In genomic region chr9:1490341-1491115, GRCh38 we compare ENCODE assay signal across 11 cellular contexts.
DNase-seq lines count a peak whose midpoint lies in the region; ATAC-seq and TF ChIP-seq lines count a peak whose summit lies in the region.
"Had no signal": no experiment of that assay in that cellular context is flagged by ENCODE, and none has a peak within 500 bp of the region (broad histone marks: within the 10 kb centered on the region; RNA-seq: fewer than 3 reads in every experiment).

No MANE protein-coding gene starts in this region.

- TF ChIP-seq CTCF in fibroblast of mammary gland (conservative IDR thresholded peaks at IDR 0.05; ENCODE audit: control insufficient read depth, insufficient read depth, low read depth, low read length) (no peak), osteoblast (IDR thresholded peaks at IDR 0.05; ENCODE audit: extremely low read depth, low read depth, low read length) (no peak), Calu3 (IDR thresholded peaks at IDR 0.05; ENCODE audit: unreplicated experiment) (no peak)

- peak; percentile 59 for DNase-seq in fibroblast of mammary gland (ENCODE audit: low read depth)
- no peak for DNase-seq in SHP77 (lab: John Stamatoyannopoulos, UW)
- DNase-seq in osteoblast (ENCODE audit: insufficient read length, low spot score, missing footprints), result no peak
- no peak for DNase-seq in Calu3
- no peak for DNase-seq in SW 1271 (lab: John Stamatoyannopoulos, UW)
- DNase-seq: colonic mucosa, NCI-H187 treated with DMSO at 0.1 percent for 48 hours had no signal

- BruUV-seq in Calu3 (replicated peaks; lab: Mats Ljungman, UMichigan), result no TSS peak

- H3K27me3 ChIP-seq in osteoblast (ENCODE audit: insufficient read depth, low read length), result no peaks in the 10 kb centered on the region
- H3K27me3 ChIP-seq: colonic mucosa had no signal

- H3K27ac Mint-ChIP-seq in Calu3 (ENCODE audit: unreplicated experiment), result no peak overlapping the region

- ATAC-seq in GM18519 (IDR thresholded peaks at IDR 0.05; ENCODE audit: low FRiP score, unreplicated experiment), result peak; percentile 77
- peak; percentile 73 for ATAC-seq in GM21528 (IDR thresholded peaks at IDR 0.05; ENCODE audit: low FRiP score, unreplicated experiment)
- ATAC-seq in HG03159 (IDR thresholded peaks at IDR 0.05; ENCODE audit: unreplicated experiment), result peak; percentile 60

- H3K36me3 ChIP-seq in osteoblast (ENCODE audit: insufficient read depth, low read length), result no peaks in the 10 kb centered on the region
- H3K36me3 ChIP-seq: colonic mucosa had no signal

- H3K27ac ChIP-seq in osteoblast (ENCODE audit: low read depth, low read length), result no peak overlapping the region
- H3K27ac ChIP-seq: colonic mucosa, SK-N-MC had no signal

- H3K4me3 ChIP-seq in fibroblast of mammary gland (ENCODE audit: control insufficient read depth, low read depth, low read length), result no peak overlapping the region
- no peak overlapping the region for H3K4me3 ChIP-seq in osteoblast (ENCODE audit: insufficient read depth, low read length)
- H3K4me3 ChIP-seq: colonic mucosa, SK-N-MC had no signal

- H3K4me2 ChIP-seq in osteoblast (ENCODE audit: insufficient read depth, low read length), result no peak overlapping the region

- CTCF ChIA-PET in Calu3 (lab: Charles Lee), result no interaction called here

- no peaks in the 10 kb centered on the region for H3K9me3 ChIP-seq in osteoblast (ENCODE audit: low read depth, low read length)
- H3K9me3 ChIP-seq: colonic mucosa had no signal

- H3K4me1 ChIP-seq in osteoblast (ENCODE audit: insufficient read depth, low read length), result no peaks in the 10 kb centered on the region
- H3K4me1 ChIP-seq: colonic mucosa had no signal

- intact Hi-C loops in Calu3 (cut with micrococcal nuclease; ENCODE audit: unreplicated experiment), result no loop called here

- H3K27me3 Mint-ChIP-seq in Calu3 (ENCODE audit: unreplicated experiment), result no peaks in the 10 kb centered on the region

- H3K79me2 ChIP-seq in osteoblast (ENCODE audit: insufficient read depth, low read length), result no peaks in the 10 kb centered on the region

- H3K9me3 Mint-ChIP-seq in Calu3 (ENCODE audit: low read depth, unreplicated experiment), result no peaks in the 10 kb centered on the region

- no peaks in the 10 kb centered on the region for H3K4me1 Mint-ChIP-seq in Calu3 (ENCODE audit: low read depth, unreplicated experiment)

- no peaks in the 10 kb centered on the region for H4K20me1 ChIP-seq in osteoblast (ENCODE audit: insufficient read depth, low read length)

- no peak overlapping the region for H2AFZ ChIP-seq in osteoblast (ENCODE audit: low read length)

- no peak overlapping the region for H3K4me3 Mint-ChIP-seq in Calu3 (ENCODE audit: low read depth, unreplicated experiment)

- H3K36me3 Mint-ChIP-seq in Calu3 (ENCODE audit: insufficient read depth, unreplicated experiment), result no peaks in the 10 kb centered on the region
